In the genomic region with DNA sequence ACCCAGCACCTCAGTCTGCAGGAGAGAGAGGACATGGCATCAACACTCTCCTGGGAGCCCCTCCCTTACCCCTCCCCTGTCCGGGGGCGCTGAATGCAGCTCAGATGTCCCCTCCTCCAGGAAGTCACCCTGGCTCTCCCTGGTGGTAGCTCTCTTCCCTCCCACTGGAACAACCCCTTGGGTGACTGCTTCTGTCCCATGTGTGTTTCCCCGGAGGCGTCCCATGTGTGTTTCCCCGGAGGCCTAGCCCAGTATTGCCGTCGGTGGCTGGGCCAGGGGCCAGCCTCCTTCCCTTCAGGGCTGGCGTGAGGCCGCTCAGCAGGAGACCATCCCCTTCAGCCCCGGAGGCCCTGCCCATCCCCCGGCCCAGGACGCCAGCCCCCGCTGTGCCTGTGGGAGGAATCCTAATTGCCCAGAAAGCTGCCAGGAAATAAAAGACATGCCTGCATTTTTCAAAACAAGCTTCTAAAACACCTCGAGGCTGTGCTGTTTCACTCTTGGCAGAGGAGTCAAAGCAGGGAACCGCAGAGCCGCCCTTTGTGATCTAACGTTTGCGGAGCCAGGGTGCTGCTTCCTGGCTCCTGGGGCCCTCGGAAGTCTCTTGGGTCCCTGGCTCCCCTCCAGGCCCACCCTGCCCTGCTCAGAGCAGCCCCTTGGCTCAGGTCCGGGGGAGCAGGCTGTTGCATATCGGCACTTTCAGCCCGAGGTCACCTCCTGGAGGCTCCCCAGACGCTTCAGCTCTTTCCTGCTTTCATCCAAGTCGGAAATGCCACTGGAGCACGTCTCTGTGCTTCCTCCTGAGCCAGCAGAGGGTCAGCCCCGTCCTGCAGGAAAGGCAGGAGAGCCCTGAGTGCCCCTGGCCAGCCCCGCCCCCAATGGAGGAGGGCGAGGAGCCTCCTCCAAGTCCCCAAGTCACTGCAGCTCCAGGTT, we compare ENCODE assay signal across 8 cellular contexts. TPM values are rescaled to one million over a fixed set of nuclear protein-coding genes. Genes with fewer than 3 reads are reported as not detected.
DNase-seq lines count a peak whose midpoint lies in the region; TF ChIP-seq lines count a peak whose summit lies in the region.

No MANE protein-coding gene starts in this region.

- H3K4me3 ChIP-seq in endodermal cell (ENCODE audit: low read length): no peak overlapping the region
- peak overlapping the region; percentile 29 to 72 for H3K4me3 ChIP-seq in stomach smooth muscle (ENCODE audit: low read length in 2 of 2)

- H3K4me1 ChIP-seq in endodermal cell (ENCODE audit: control insufficient read depth, insufficient read depth, low read length): peaks cover 8% of the 10 kb centered on the region
- H3K4me1 ChIP-seq in stomach smooth muscle (ENCODE audit: control insufficient read depth, insufficient read depth, low read length): peaks cover 14% of the 10 kb centered on the region

- POLR2A ChIA-PET in activated CD4-positive, alpha-beta memory T cell treated with anti-CD3 and anti-CD28 coated beads for 36 hours (lab: Charles Lee): interaction anchor here (0.9 kb wide), 1 partner anchor 140 kb away, joined by 3 read pairs; a partner anchor contains a TSS

- TF ChIP-seq CTCF in endodermal cell (conservative IDR thresholded peaks at IDR 0.05): peak; percentile 36

- no peak overlapping the region for H3K4me3 Mint-ChIP-seq in activated CD4-positive, alpha-beta memory T cell treated with anti-CD3 and anti-CD28 coated beads for 36 hours
- peak overlapping the region; percentile 33 for H3K4me3 Mint-ChIP-seq in endodermal cell

- H3K27ac Mint-ChIP-seq in activated CD4-positive, alpha-beta memory T cell treated with anti-CD3 and anti-CD28 coated beads for 36 hours: no peak overlapping the region
- H3K27ac Mint-ChIP-seq in endodermal cell: peak overlapping the region; percentile 88

- peaks cover 14% of the 10 kb centered on the region for H3K9me3 Mint-ChIP-seq in activated CD4-positive, alpha-beta memory T cell treated with anti-CD3 and anti-CD28 coated beads for 36 hours
- peaks cover 17% of the 10 kb centered on the region for H3K9me3 Mint-ChIP-seq in endodermal cell

- H3K27ac ChIP-seq in endodermal cell (ENCODE audit: low read depth, low read length): no peak overlapping the region
- peak overlapping the region; percentile 37 for H3K27ac ChIP-seq in stomach smooth muscle (ENCODE audit: low read length)

- intact Hi-C loops in activated CD4-positive, alpha-beta memory T cell treated with anti-CD3 and anti-CD28 coated beads for 36 hours (cut with micrococcal nuclease): no loop called here

- peaks cover 2% of the 10 kb centered on the region for H3K27me3 Mint-ChIP-seq in activated CD4-positive, alpha-beta memory T cell treated with anti-CD3 and anti-CD28 coated beads for 36 hours
- H3K27me3 Mint-ChIP-seq in endodermal cell (ENCODE audit: insufficient read depth): peaks cover 2% of the 10 kb centered on the region

- H3K36me3 Mint-ChIP-seq in activated CD4-positive, alpha-beta memory T cell treated with anti-CD3 and anti-CD28 coated beads for 36 hours: no peaks in the 10 kb centered on the region
- H3K36me3 Mint-ChIP-seq in endodermal cell (ENCODE audit: low read depth): no peaks in the 10 kb centered on the region

- CTCF ChIA-PET in activated CD4-positive, alpha-beta memory T cell treated with anti-CD3 and anti-CD28 coated beads for 36 hours (lab: Charles Lee): interaction anchor here (1.0 to 1.3 kb wide), 3 partner anchors 26 to 75 kb away, joined by 3 to 5 read pairs (median 4); no protein-coding TSS in a partner anchor

- H3K4me1 Mint-ChIP-seq in activated CD4-positive, alpha-beta memory T cell treated with anti-CD3 and anti-CD28 coated beads for 36 hours (ENCODE audit: low read depth): peaks cover 10% of the 10 kb centered on the region
- H3K4me1 Mint-ChIP-seq in endodermal cell: peaks cover 10% of the 10 kb centered on the region

- DNase-seq in activated CD4-positive, CD25-positive, alpha-beta regulatory T cell treated with anti-CD3 and anti-CD28 coated beads, Interleukin-2, amount 50 U/mL, for 72 hours: peak; percentile 33
- no peak for DNase-seq in activated CD4-positive, CD25-positive, alpha-beta regulatory T cell (lab: John Stamatoyannopoulos, UW)
- peak; percentile 64 for DNase-seq in activated CD4-positive, alpha-beta memory T cell treated with anti-CD3 and anti-CD28 coated beads for 36 hours
- DNase-seq in endodermal cell: peak; percentile 91
- peak; percentile 41 for DNase-seq in medulla oblongata (ENCODE audit: extremely low spot score)
- DNase-seq in NCI-H82 treated with DMSO at 0.1 percent for 48 hours (lab: John Stamatoyannopoulos, UW; ENCODE audit: unreplicated experiment): no peak
- DNase-seq in KG1 (lab: John Stamatoyannopoulos, UW): no peak

- 29 to 32% methylated on average over 24 to 28 of the region's 28 CpGs for WGBS in endodermal cell (ENCODE audit: insufficient coverage in 1 of 2, insufficient read length in 1 of 2), 2 experiments

- no peaks in the 10 kb centered on the region for H3K36me3 ChIP-seq in endodermal cell (ENCODE audit: control insufficient read depth, insufficient read depth, low read length)
- H3K36me3 ChIP-seq in stomach smooth muscle (ENCODE audit: control insufficient read depth in 2 of 2, insufficient read depth in 2 of 2, low read length in 2 of 2): no peaks in the 10 kb centered on the region

- H3K9me3 ChIP-seq in endodermal cell (ENCODE audit: control insufficient read depth, low read length) (peaks cover 15% of the 10 kb centered on the region), stomach smooth muscle (ENCODE audit: control insufficient read depth in 2 of 2, low read length in 2 of 2) (no peaks in the 10 kb centered on the region)

- H3K27me3 ChIP-seq in endodermal cell (ENCODE audit: control insufficient read depth, insufficient read depth, low read length, poor library complexity, severe bottlenecking) (no peaks in the 10 kb centered on the region), stomach smooth muscle (ENCODE audit: control insufficient read depth in 1 of 2, insufficient read depth in 2 of 2, low read length in 2 of 2) (no peaks in the 10 kb centered on the region)

- H3K9ac ChIP-seq in endodermal cell (ENCODE audit: extremely low read depth, low read length, poor library complexity, severe bottlenecking) (no peak overlapping the region), stomach smooth muscle (ENCODE audit: low read length in 2 of 2) (peak overlapping the region; percentile 26 to 55)

RNA-seq across cellular contexts. Expression of a gene that starts 11.4 kb away (rescaled TPM):
- total RNA-seq in activated CD4-positive, alpha-beta memory T cell treated with anti-CD3 and anti-CD28 coated beads for 36 hours: 1 to 10 TPM; 2.6 to 3.8 TPM
- 1 to 10 TPM in 1 of 2 donors, under 1 TPM in 1; 0.66 to 4.5 TPM for total RNA-seq in endodermal cell
- polyA plus RNA-seq in endodermal cell (2013, experiment 1 of 2): 0.96 TPM
- polyA plus RNA-seq in endodermal cell (2013, experiment 2 of 2): 0.25 TPM

Comparison
In these comparisons a context has a peak if more than half of its experiments do, and no peak if none do; other contexts are left out.
1. DNase-seq: peak in activated CD4-positive, CD25-positive, alpha-beta regulatory T cell treated with anti-CD3 and anti-CD28 coated beads, Interleukin-2, amount 50 U/mL, for 72 hours (single experiment), activated CD4-positive, alpha-beta memory T cell treated with anti-CD3 and anti-CD28 coated beads for 36 hours (single experiment), endodermal cell (single experiment) and medulla oblongata (single experiment); none in activated CD4-positive, CD25-positive, alpha-beta regulatory T cell (0 of 4), NCI-H82 treated with DMSO at 0.1 percent for 48 hours (single experiment) and KG1 (single experiment).